1 cellular context compared by ENCODE assay signal in genomic region chr1:26961826-26962225, GRCh38.
TF ChIP-seq lines count a peak whose summit lies in the region.

No MANE protein-coding gene starts in this region.

TF ChIP-seq in HepG2, 621 proteins besides CTCF, POLR2A, EP300 and RAD21 (continued from another document):
- TF ChIP-seq AKNA (CRISPR knock-in tag; IDR thresholded peaks at IDR 0.05; ENCODE audit: borderline replicate concordance): no peak
- TF ChIP-seq POLR2AphosphoS5 (IDR thresholded peaks at IDR 0.05; ENCODE audit: low read depth, low read length): no peak
